In genomic region chr10:106106114-106106513, GRCh38 we compare ENCODE assay signal across 29 cellular contexts.
"Had no signal": no experiment of that assay in that cellular context is flagged by ENCODE, and none has a peak within 500 bp of the region (broad histone marks: within the 10 kb centered on the region; RNA-seq: fewer than 3 reads in every experiment).

No MANE protein-coding gene starts in this region.

- H3K27me3 ChIP-seq: neutrophil, ovary, spleen, stomach, thyroid gland, tibial nerve, upper lobe of left lung, vagina had no signal

- ATAC-seq: naive thymus-derived CD8-positive, alpha-beta T cell; natural killer cell treated with Interleukin-12 subunit alpha and Interleukin-12 subunit beta and Interleukin-15 and Interleukin-18, amount 100 ng/mL, for 72 hours; psoas muscle; right cardiac atrium; sciatic nerve; stimulated activated effector memory CD8-positive, alpha-beta T cell treated with anti-CD3 and anti-CD28 coated beads, Interleukin-12 subunit alpha, Interleukin-12 subunit beta, amount 100 ng/mL, for 72 hours; stimulated activated naive B cell treated with anti-CD40 and anti-IgM and Interleukin-4, amounts not matched to agents 10 μg/mL and 1 μg/mL and 100 μg/mL, for 72 hours had no signal

- H3K79me2 ChIP-seq: parathyroid adenoma had no signal

- H3K9ac ChIP-seq: parathyroid adenoma had no signal

- H3K4me3 ChIP-seq: ovary, psoas muscle, skin epidermis, smooth muscle cell, spleen, stomach, thoracic aorta, thyroid gland, tibial nerve, upper lobe of left lung, vagina had no signal

- H2AFZ ChIP-seq: parathyroid adenoma had no signal

- H3K4me1 ChIP-seq: parathyroid adenoma, psoas muscle, spleen, stomach, thyroid gland, tibial nerve, upper lobe of left lung, vagina had no signal

- H3K9me3 ChIP-seq: neutrophil, ovary, psoas muscle, spleen, stomach, thoracic aorta, thyroid gland, tibial nerve, upper lobe of left lung, vagina had no signal

- DNase-seq: naive thymus-derived CD8-positive, alpha-beta T cell; nephron progenitor cell; occipital lobe; ovary; posterior cingulate gyrus; psoas muscle; right cardiac atrium; spleen; stimulated activated CD4-positive, alpha-beta T cell treated with anti-CD3 and anti-CD28 coated beads, Interleukin-12 subunit alpha, Interleukin-12 subunit beta, amount 100 ng/mL, for 4 hours; stimulated activated CD4-positive, alpha-beta T cell treated with anti-CD3 and anti-CD28 coated beads, Interleukin-2, amount 100 ng/mL, for 24 hours; stimulated activated CD4-positive, alpha-beta T cell treated with anti-CD3 and anti-CD28 coated beads, Interleukin-2, amount 100 ng/mL, for 48 hours; stimulated activated CD4-positive, alpha-beta T cell treated with anti-CD3 and anti-CD28 coated beads, Interleukin-4, amount 100 ng/mL, for 24 hours; stimulated activated naive B cell treated with anti-CD40 and anti-IgM and Interleukin-4, amounts not matched to agents 10 μg/mL and 1 μg/mL and 100 μg/mL, for 72 hours; stimulated activated naive CD4-positive, alpha-beta T cell treated with Interleukin-2 at 50 U/mL for 16 hours; stomach; thyroid gland; trophoblast cell; upper lobe of left lung had no signal

- H3K4me2 ChIP-seq: smooth muscle cell had no signal

- H3K36me3 ChIP-seq: neutrophil, ovary, spleen, stomach, thoracic aorta, thyroid gland, tibial nerve, upper lobe of left lung, vagina had no signal

- H3K27ac ChIP-seq: neutrophil, ovary, parathyroid adenoma, psoas muscle, skin epidermis, spleen, stomach, thoracic aorta, thyroid gland, tibial nerve, upper lobe of left lung, vagina had no signal

- FAIRE-seq: urothelium cell line had no signal
